Comparison of ENCODE assay signal across 9 cellular contexts in genomic region chr1:158177705-158178450, GRCh38. TPM values are rescaled to one million over a fixed set of nuclear protein-coding genes. Genes with fewer than 3 reads are reported as not detected.
DNase-seq lines count a peak whose midpoint lies in the region; ATAC-seq, FAIRE-seq and TF ChIP-seq lines count a peak whose summit lies in the region.
"Had no signal": no experiment of that assay in that cellular context is flagged by ENCODE, and none has a peak within 500 bp of the region (broad histone marks: within the 10 kb centered on the region; RNA-seq: fewer than 3 reads in every experiment).

No MANE protein-coding gene starts in this region.

- no peak overlapping the region for H3K27ac Mint-ChIP-seq in Caco-2 (ENCODE audit: unreplicated experiment)

- H3K36me3 ChIP-seq in HEK293 (ENCODE audit: control insufficient read depth in 2 of 2, insufficient read depth in 1 of 2, low read length in 2 of 2) = peaks cover 0 to 5% of the 10 kb centered on the region in 2 experiments; a peak in 1 of 3 replicates
- H3K36me3 ChIP-seq in HepG2 (replicated peaks in 1 of 2; ENCODE audit: control insufficient read depth in 1 of 2, insufficient read depth in 2 of 2, low read length in 2 of 2) = no peaks in the 10 kb centered on the region
- H3K36me3 ChIP-seq in Caco-2 (ENCODE audit: control insufficient read depth, insufficient read depth, low read length) = no peaks in the 10 kb centered on the region

- H3K4me2 ChIP-seq in HepG2 (ENCODE audit: low read depth, low read length) = no peak overlapping the region; the same call in 1 of the 2 replicates

- H3K36me3 Mint-ChIP-seq in Caco-2 (ENCODE audit: insufficient read depth, unreplicated experiment) = no peaks in the 10 kb centered on the region

- no peak overlapping the region for H3K4me3 Mint-ChIP-seq in Caco-2 (ENCODE audit: unreplicated experiment)

- H3K4me1 ChIP-seq in HEK293 (ENCODE audit: control insufficient read depth, insufficient read depth, low read length) (no peaks in the 10 kb centered on the region; the same call in 1 of the 2 replicates), HepG2 (ENCODE audit: insufficient read depth, low read length) (no peaks in the 10 kb centered on the region), Caco-2 (no peaks in the 10 kb centered on the region)

- TF ChIP-seq CTCF in AG04450 (IDR thresholded peaks at IDR 0.05; ENCODE audit: low read depth, low read length) (no peak), HEK293 (tag by site-specific recombination; IDR thresholded peaks at IDR 0.05) (no peak), dorsolateral prefrontal cortex (IDR thresholded peaks at IDR 0.05 in 54 of 56, conservative IDR thresholded peaks at IDR 0.05 in 2 of 56; ENCODE audit: low read depth in 1 of 56, partially characterized antibody in 56 of 56) (peak in 1 of 56 donors; percentile 9), HepG2 (CRISPR knock-in tag; IDR thresholded peaks at IDR 0.05) (no peak), Caco-2 (IDR thresholded peaks at IDR 0.05; ENCODE audit: insufficient read depth in 1 of 2, low read depth in 1 of 2, low read length in 1 of 2, severe bottlenecking in 1 of 2, unreplicated experiment in 1 of 2) (no peak)

- TF ChIP-seq EP300 in HepG2 (IDR thresholded peaks at IDR 0.05; ENCODE audit: low read depth in 2 of 2, low read length in 2 of 2) = no peak
- TF ChIP-seq EP300 in HepG2 (CRISPR knock-in tag; IDR thresholded peaks at IDR 0.05; ENCODE audit: borderline replicate concordance) = no peak

- ATAC-seq in SK-N-SH treated with all-trans-retinoic acid at 6 μM for 48 hours = peak; percentile 96
- peak; percentile 83 for ATAC-seq in HepG2
- ATAC-seq: GM12878 had no signal

- H3K9me3 ChIP-seq in AG04450 (ENCODE audit: control insufficient read depth, insufficient read depth, low read length) (no peaks in the 10 kb centered on the region; the same call in 1 of the 2 replicates), HEK293 (ENCODE audit: control insufficient read depth, insufficient read depth, low read depth, low read length) (no peaks in the 10 kb centered on the region), HepG2 (ENCODE audit: low read length) (no peaks in the 10 kb centered on the region), Caco-2 (no peaks in the 10 kb centered on the region)

- peaks cover 22% of the 10 kb centered on the region for H3K27me3 Mint-ChIP-seq in Caco-2 (ENCODE audit: insufficient read depth, unreplicated experiment)

- CTCF ChIA-PET in AG04450 (lab: Charles Lee) (interaction anchor here (0.6 kb wide), 1 partner anchor 12 kb away, joined by 3 read pairs; no protein-coding TSS in a partner anchor), HEK293 (lab: Yijun Ruan, JAX) (interaction anchor here (0.6 to 2.3 kb wide), 6 partner anchors 12 to 1142 kb away, joined by 3 to 7 read pairs (median 3); no protein-coding TSS in a partner anchor), HepG2 (lab: Yijun Ruan, JAX; ENCODE audit: low intra/inter-chr PET ratio, low total read pairs) (no interaction called here), Caco-2 (lab: Charles Lee) (no interaction called here)

- POLR2A ChIA-PET in AG04450 (lab: Yijun Ruan, JAX) (no interaction called here), HEK293 (lab: Yijun Ruan, JAX) (interaction anchor here (0.6 to 1.6 kb wide), 3 partner anchors 28 to 53 kb away, joined by 3 to 4 read pairs (median 4); no protein-coding TSS in a partner anchor), HepG2 (lab: Yijun Ruan, JAX) (no interaction called here), Caco-2 (lab: Charles Lee) (no interaction called here)

- no peak for FAIRE-seq in HepG2 (lab: Jason Lieb, UNC)
- FAIRE-seq: GM12878 had no signal

- H4K20me1 ChIP-seq in HepG2 (ENCODE audit: insufficient read depth, low read length) = no peaks in the 10 kb centered on the region

- no peak overlapping the region for H2AFZ ChIP-seq in HepG2 (ENCODE audit: low read length)

- BruUV-seq in HepG2 (replicated peaks; lab: Mats Ljungman, UMichigan) = no TSS peak
- BruUV-seq in Caco-2 (replicated peaks; lab: Mats Ljungman, UMichigan) = no TSS peak

- H3K27ac ChIP-seq in AG04450 (ENCODE audit: low read depth, low read length) (no peak overlapping the region), HEK293 (ENCODE audit: extremely low read depth, low read depth, low read length) (no peak overlapping the region), dorsolateral prefrontal cortex (no peak overlapping the region), HepG2 (ENCODE audit: extremely low read length, insufficient read depth, low read length) (no peak overlapping the region)

- DNase-seq in AG04450 (ENCODE audit: low read depth, low spot score) (no peak), dorsolateral prefrontal cortex (peak; percentile 24 to 86 (median 72)), HepG2 (ENCODE audit: low spot score) (no peak), Caco-2 (no peak), AML-193 (lab: John Stamatoyannopoulos, UW) (no peak)
- peak; percentile 63 for DNase-seq in stimulated activated CD4-positive, alpha-beta T cell treated with anti-CD3 and anti-CD28 coated beads, Interleukin-15, amount 100 ng/mL, for 24 hours

- no peak overlapping the region for H3K9ac ChIP-seq in HepG2 (ENCODE audit: insufficient read depth, low read depth, low read length)

- H3K4me3 ChIP-seq in AG04450 (ENCODE audit: low read depth, low read length) (peak overlapping the region; percentile 52), HEK293 (ENCODE audit: low read depth, low read length) (peak overlapping the region; percentile 38), dorsolateral prefrontal cortex (peak overlapping the region; percentile 21 to 73 (median 51)), HepG2 (replicated peaks in 1 of 3; ENCODE audit: insufficient read depth in 1 of 3, low read depth in 2 of 3, low read length in 3 of 3) (no peak overlapping the region), Caco-2 (ENCODE audit: low read depth, low read length) (no peak overlapping the region)
- H3K4me3 ChIP-seq: GM12878 had no signal

- WGBS in HepG2 (ENCODE audit: low lambda C conversion rate) = 26% methylated on average over 15 of the region's 34 CpGs

- no peaks in the 10 kb centered on the region for H3K79me2 ChIP-seq in HepG2 (ENCODE audit: insufficient read depth, low read length)

- TF ChIP-seq POLR2A in HepG2 (IDR thresholded peaks at IDR 0.05; ENCODE audit: insufficient read depth in 1 of 2, low read depth in 2 of 2, low read length in 2 of 2) = no peak

- TF ChIP-seq RAD21 in HepG2 (CRISPR knock-in tag; IDR thresholded peaks at IDR 0.05) = no peak

- no peaks in the 10 kb centered on the region for H3K4me1 Mint-ChIP-seq in Caco-2 (ENCODE audit: low read depth, unreplicated experiment)

- H3K9me3 Mint-ChIP-seq in Caco-2 (ENCODE audit: unreplicated experiment) = no peaks in the 10 kb centered on the region

- intact Hi-C loops in dorsolateral prefrontal cortex (cut with DNase I) (no loop called here), HepG2 (cut with micrococcal nuclease; ENCODE audit: unreplicated experiment) (no loop called here), Caco-2 (cut with micrococcal nuclease; ENCODE audit: unreplicated experiment) (no loop called here)

- in situ Hi-C loops in HepG2 (cut with HindIII; ENCODE audit: extremely low pct_ligation_motif_present, low pct_unique_long_range_greater_than_20kb) = loop anchor here (25.0 kb wide), 1 partner anchor 834 kb away; the partner anchor contains the start of gene IFI16

- H3K27me3 ChIP-seq in AG04450 (ENCODE audit: control insufficient read depth, insufficient read depth, low read length) (peaks cover 34% of the 10 kb centered on the region), dorsolateral prefrontal cortex (peaks cover 0 to 58% (median 37%) of the 10 kb centered on the region in 45 donors), HepG2 (ENCODE audit: control insufficient read depth in 1 of 2, insufficient read depth in 2 of 2, low read length in 2 of 2) (peaks cover 3 to 30% of the 10 kb centered on the region in 2 experiments), Caco-2 (replicated peaks; ENCODE audit: control insufficient read depth, insufficient read depth, low read length) (no peaks in the 10 kb centered on the region)

TF ChIP-seq in HEK293, 187 proteins besides CTCF, POLR2A, EP300 and RAD21 (continues in another document):
- TF ChIP-seq ZNF155 (tag by site-specific recombination; IDR thresholded peaks at IDR 0.05) = no peak
- no peak for TF ChIP-seq ZIC2 (tag by site-specific recombination; IDR thresholded peaks at IDR 0.05)

TF ChIP-seq in SK-N-SH treated with all-trans-retinoic acid at 6 μM for 48 hours, 23 proteins besides CTCF, POLR2A, EP300 and RAD21 (continues in another document):
- TF ChIP-seq ZNF8 (CRISPR knock-in tag; IDR thresholded peaks at IDR 0.05) = no peak

TF ChIP-seq in HepG2, 621 proteins besides CTCF, POLR2A, EP300 and RAD21 (continues in another document):
- no peak for TF ChIP-seq ZNF549 (CRISPR knock-in tag; IDR thresholded peaks at IDR 0.05)

RNA-seq across cellular contexts. Expression of gene CD1D, which starts 2.8 kb away (rescaled TPM):
- polyA plus RNA-seq in AG04450 (2011; rRNA removed) = not detected in 2 replicates
- polyA minus RNA-seq in AG04450 (2011; rRNA and poly(A)+ RNA removed) = 0.18 TPM in 1 of 2 replicates, not detected in the other
- total RNA-seq in dorsolateral prefrontal cortex = 1 to 10 TPM in 2 of 120 experiments, under 1 TPM in 76, not detected in 42; 0.14 to 1.2 (median 0.35) TPM
- not detected in 2 replicates for total RNA-seq in HepG2 (2016; rRNA removed; fragmentation: Illumina TruSeq; extraction: Trizol)
- total RNA-seq in HepG2 (2016; cell fraction: cytosol; rRNA removed; fragmentation: Illumina TruSeq; extraction: Trizol; ENCODE audit: low read depth) = not detected in 2 replicates
- total RNA-seq in HepG2 (2016; cell fraction: insoluble cytoplasmic fraction; rRNA removed; fragmentation: Illumina TruSeq; extraction: Trizol) = not detected in 2 replicates
- total RNA-seq in HepG2 (2016; cell fraction: membrane; rRNA removed; fragmentation: Illumina TruSeq; extraction: Trizol) = not detected in 2 replicates
- total RNA-seq in HepG2 (2016; cell fraction: nucleus; rRNA removed; fragmentation: Illumina TruSeq; extraction: Trizol) = not detected in 2 replicates
- polyA plus RNA-seq in HepG2 (2011; rRNA removed) = not detected in 2 replicates
- polyA plus RNA-seq in HepG2 (2011; cell fraction: cytosol; rRNA removed) = not detected in 2 replicates
- polyA plus RNA-seq in HepG2 (2011; cell fraction: nucleus; rRNA removed) = not detected in 2 replicates
- polyA plus RNA-seq in HepG2 (2012) = not detected in 2 replicates
- not detected in 2 replicates for polyA plus RNA-seq in HepG2 (2016; cell fraction: cytosol; fragmentation: Illumina TruSeq; extraction: Trizol; ENCODE audit: low read depth)
- not detected in 2 replicates for polyA plus RNA-seq in HepG2 (2016; cell fraction: insoluble cytoplasmic fraction; fragmentation: Illumina TruSeq; extraction: Trizol; ENCODE audit: low read depth)
- polyA plus RNA-seq in HepG2 (2016; cell fraction: membrane; fragmentation: Illumina TruSeq; extraction: Trizol; ENCODE audit: low read depth) = not detected in 2 replicates
- not detected in 2 replicates for polyA plus RNA-seq in HepG2 (2016; cell fraction: nucleus; fragmentation: Illumina TruSeq; extraction: Trizol; ENCODE audit: insufficient read depth, low read depth)
- polyA minus RNA-seq in HepG2 (2011; rRNA and poly(A)+ RNA removed; ENCODE audit: low replicate concordance) = not detected in 2 replicates
- polyA minus RNA-seq in HepG2 (2011; cell fraction: cytosol; rRNA and poly(A)+ RNA removed) = not detected in 2 replicates
- not detected in 2 replicates for polyA minus RNA-seq in HepG2 (2011; cell fraction: nucleus; rRNA and poly(A)+ RNA removed)
- not detected in 2 replicates for total RNA-seq in Caco-2 (2022)

Comparison
In these comparisons a context has a peak if more than half of its experiments do, and no peak if none do; other contexts are left out.
1. DNase-seq: peak in dorsolateral prefrontal cortex (10 of 10) and stimulated activated CD4-positive, alpha-beta T cell treated with anti-CD3 and anti-CD28 coated beads, Interleukin-15, amount 100 ng/mL, for 24 hours (single experiment); none in AG04450 (single experiment), HepG2 (single experiment), Caco-2 (0 of 2) and AML-193 (0 of 2).
2. H3K4me3 ChIP-seq: peak in AG04450 (single experiment), HEK293 (single experiment) and dorsolateral prefrontal cortex (59 of 59); none in HepG2 (0 of 3) and Caco-2 (single experiment).
3. CTCF ChIA-PET loops: an anchor here in AG04450 (0.6 kb wide) and HEK293 (0.6 to 2.3 kb wide); none called in HepG2 and Caco-2.